Comparison of ENCODE assay signal across 25 cellular contexts in the genomic region with DNA sequence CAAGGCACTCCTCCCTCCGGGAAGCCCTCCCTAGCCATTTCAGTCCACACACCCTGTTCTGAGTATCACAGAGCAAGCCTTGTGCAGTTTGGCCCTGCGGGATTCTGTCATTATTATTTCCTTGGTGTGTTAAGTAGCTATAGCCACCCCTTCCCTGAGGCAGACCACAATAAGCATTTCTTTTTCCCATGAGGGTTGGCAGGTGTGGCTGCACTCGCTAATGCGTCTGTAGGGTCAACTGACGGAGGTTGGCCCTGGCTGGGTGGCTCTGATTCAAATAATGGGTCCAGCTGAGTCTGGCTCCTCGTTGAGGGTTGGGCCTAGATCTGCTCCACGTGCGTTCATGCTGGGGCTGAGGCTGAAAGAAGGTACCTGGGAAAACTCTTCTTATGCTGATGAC. TPM values are rescaled to one million over a fixed set of nuclear protein-coding genes. Genes with fewer than 3 reads are reported as not detected.
DNase-seq lines count a peak whose midpoint lies in the region; FAIRE-seq and TF ChIP-seq lines count a peak whose summit lies in the region.
"Had no signal": no experiment of that assay in that cellular context is flagged by ENCODE, and none has a peak within 500 bp of the region (broad histone marks: within the 10 kb centered on the region; RNA-seq: fewer than 3 reads in every experiment).

No MANE protein-coding gene starts in this region.

- H3K9me3 ChIP-seq in H1 (ENCODE audit: insufficient read depth in 2 of 2, low read depth in 1 of 2, low read length in 1 of 2) (no peaks in the 10 kb centered on the region), osteoblast (ENCODE audit: low read depth, low read length) (no peaks in the 10 kb centered on the region)

- no peaks in the 10 kb centered on the region for H3K27me3 ChIP-seq in H1 (replicated peaks in 1 of 4; ENCODE audit: control insufficient read depth in 3 of 4, extremely low read depth in 1 of 4, insufficient read depth in 3 of 4, low read length in 3 of 4)
- H3K27me3 ChIP-seq in osteoblast (ENCODE audit: insufficient read depth, low read length) = no peaks in the 10 kb centered on the region
- H3K27me3 ChIP-seq: dorsolateral prefrontal cortex, foreskin keratinocyte had no signal

- FAIRE-seq in H1 (lab: Jason Lieb, UNC) = no peak
- FAIRE-seq: D721Med had no signal

- H3K4me3 ChIP-seq in H1 (ENCODE audit: extremely low read depth in 1 of 4, insufficient read depth in 2 of 4, low read depth in 3 of 4, low read length in 4 of 4) (no peak overlapping the region), osteoblast (ENCODE audit: insufficient read depth, low read length) (no peak overlapping the region)
- H3K4me3 ChIP-seq: dorsolateral prefrontal cortex, skin epidermis had no signal

- H3K36me3 ChIP-seq in H1 (ENCODE audit: control insufficient read depth in 2 of 4, insufficient read depth in 4 of 4, low read length in 3 of 4) (no peaks in the 10 kb centered on the region), osteoblast (ENCODE audit: insufficient read depth, low read length) (no peaks in the 10 kb centered on the region)

- peaks cover 0 to 3% (median under 1%) of the 10 kb centered on the region in 4 experiments; a peak in 2 of 7 replicates for H3K4me1 ChIP-seq in H1 (replicated peaks in 1 of 4; ENCODE audit: control insufficient read depth in 3 of 4, insufficient read depth in 4 of 4, low read length in 3 of 4)
- no peaks in the 10 kb centered on the region for H3K4me1 ChIP-seq in osteoblast (ENCODE audit: insufficient read depth, low read length)
- H3K4me1 ChIP-seq: foreskin keratinocyte had no signal

- no peak overlapping the region; the same call in 1 of the 2 replicates for H4K8ac ChIP-seq in H1 (ENCODE audit: extremely low read depth, insufficient read depth, low read length)

- H2BK5ac ChIP-seq in H1 (ENCODE audit: low read depth, low read length) = no peak overlapping the region

- H3K4ac ChIP-seq in H1 (replicated peaks; ENCODE audit: insufficient read length, low read depth, low read length) = no peak overlapping the region

- no peak overlapping the region for H4K91ac ChIP-seq in H1 (replicated peaks; ENCODE audit: insufficient read length, low read length)

- H3K79me1 ChIP-seq in H1 (ENCODE audit: low read depth, low read length) = no peaks in the 10 kb centered on the region

- H2BK12ac ChIP-seq in H1 (ENCODE audit: low read depth, low read length) = no peak overlapping the region

- no peak for TF ChIP-seq EP300 in H1 (IDR thresholded peaks at IDR 0.05; ENCODE audit: borderline replicate concordance in 1 of 2, low read depth in 2 of 2, low read length in 2 of 2)

- TF ChIP-seq POLR2A in H1 (IDR thresholded peaks at IDR 0.05; ENCODE audit: control extremely low read depth in 1 of 2, low read depth in 2 of 2, low read length in 2 of 2) = no peak

- no peaks in the 10 kb centered on the region for H4K20me1 ChIP-seq in H1 (replicated peaks in 1 of 2; ENCODE audit: control insufficient read depth in 1 of 2, insufficient read depth in 2 of 2, low read length in 2 of 2)
- no peaks in the 10 kb centered on the region for H4K20me1 ChIP-seq in osteoblast (ENCODE audit: insufficient read depth, low read length)

- H2AFZ ChIP-seq in H1 (ENCODE audit: low read length) = peak overlapping the region; percentile 55
- H2AFZ ChIP-seq in osteoblast (ENCODE audit: low read length) = no peak overlapping the region

- H3K23ac ChIP-seq in H1 (ENCODE audit: insufficient read length) = no peak overlapping the region

- no peak overlapping the region for H4K5ac ChIP-seq in H1 (ENCODE audit: insufficient read length, low read depth, low read length)

- H2BK120ac ChIP-seq in H1 (replicated peaks; ENCODE audit: low read depth, low read length) = no peak overlapping the region

- no peak overlapping the region for H2BK20ac ChIP-seq in H1 (ENCODE audit: low read length)

- 0 out of 4 replicates have a peak overlapping the region, but pooled peaks of 1 of the 2 experiments have one; percentile 1 for H3K4me2 ChIP-seq in H1 (ENCODE audit: insufficient read depth in 1 of 2, low read depth in 2 of 2, low read length in 2 of 2)
- no peak overlapping the region for H3K4me2 ChIP-seq in osteoblast (ENCODE audit: insufficient read depth, low read length)

- no peak overlapping the region for H2AK5ac ChIP-seq in H1 (ENCODE audit: low read depth, low read length)

- TF ChIP-seq CTCF in H1 (IDR thresholded peaks at IDR 0.05; ENCODE audit: control extremely low read depth in 1 of 3, insufficient read depth in 1 of 3, low read depth in 1 of 3, low read length in 3 of 3) (no peak), osteoblast (IDR thresholded peaks at IDR 0.05; ENCODE audit: extremely low read depth, low read depth, low read length) (no peak)

- H3K18ac ChIP-seq in H1 (ENCODE audit: extremely low read depth, low read length) = 0 out of 2 replicates have a peak overlapping the region, but pooled peaks have one; percentile 27

- no peak overlapping the region for H3K14ac ChIP-seq in H1 (ENCODE audit: insufficient read length)

- H3K56ac ChIP-seq in H1 (replicated peaks; ENCODE audit: insufficient read length, low read depth, low read length) = no peak overlapping the region

- CTCF ChIA-PET in H1 (lab: Charles Lee; ENCODE audit: partially characterized antibody) = interaction anchor here (0.7 to 1.2 kb wide), 3 partner anchors 429 to 1236 kb away, joined by 3 read pairs; no protein-coding TSS in a partner anchor

- H3K23me2 ChIP-seq in H1 (ENCODE audit: low read depth, low read length) = no peaks in the 10 kb centered on the region

- TF ChIP-seq RAD21 in H1 (IDR thresholded peaks at IDR 0.05 in 1 of 2, conservative IDR thresholded peaks at IDR 0.05 in 1 of 2; ENCODE audit: low read depth in 2 of 2, low read length in 2 of 2) = no peak

- H3K79me2 ChIP-seq in H1 (ENCODE audit: control insufficient read depth in 1 of 2, insufficient read depth in 2 of 2, low read length in 2 of 2) (no peaks in the 10 kb centered on the region), osteoblast (ENCODE audit: insufficient read depth, low read length) (no peaks in the 10 kb centered on the region)

- H3K27ac ChIP-seq in H1 (ENCODE audit: low read depth, low read length) = no peak overlapping the region
- no peak overlapping the region for H3K27ac ChIP-seq in osteoblast (ENCODE audit: low read depth, low read length)
- H3K27ac ChIP-seq: dorsolateral prefrontal cortex, epithelial cell of prostate, foreskin keratinocyte, HL-60 had no signal

- 72% methylated on average over 8 of the region's 8 CpGs; no CpG with 5 or more reads in 1 of the 2 experiments for WGBS in H1 (ENCODE audit: extremely low coverage in 1 of 2, insufficient coverage in 1 of 2, insufficient read length in 1 of 2, insufficient replicate concordance in 2 of 2, low coverage in 1 of 2, low lambda C conversion rate in 2 of 2, missing lambda C conversion rate in 1 of 2), 2 experiments

- H3K9ac ChIP-seq in H1 (replicated peaks in 1 of 4; ENCODE audit: extremely low read depth in 1 of 4, low read depth in 3 of 4, low read length in 3 of 4) = 0 out of 7 replicates have a peak overlapping the region, but pooled peaks of 1 of the 4 experiments have one; percentile 37

- DNase-seq in NCI-H1092 treated with DMSO at 0.1 percent for 48 hours (lab: John Stamatoyannopoulos, UW) (peak; percentile 7), NCI-H1092 (lab: John Stamatoyannopoulos, UW) (no peak), NCI-H2107 treated with DMSO at 0.1 percent for 48 hours (lab: John Stamatoyannopoulos, UW; ENCODE audit: unreplicated experiment) (peak; percentile 86), H1 (ENCODE audit: low read depth in 1 of 2, low spot score in 2 of 2) (no peak), osteoblast (ENCODE audit: insufficient read length, low spot score, missing footprints) (peak; percentile 55), A172 (ENCODE audit: low spot score) (no peak), activated gamma-delta T cell (lab: John Stamatoyannopoulos, UW) (no peak), T-helper 1 cell (no peak)
- DNase-seq: 8988T; activated CD4-positive, alpha-beta T cell treated with anti-CD3 and anti-CD28 coated beads, Interleukin-2, amount 50 U/mL, for 4 hours; activated T-cell treated with anti-CD3 and anti-CD28 coated beads for 4 hours; amniotic stem cell; caudate nucleus; dorsolateral prefrontal cortex; foreskin keratinocyte; GDM1; HFFc6; mesenchymal stem cell; naive thymus-derived CD8-positive, alpha-beta T cell; NCI-H345 had no signal

- POLR2A ChIA-PET in H1 (lab: Charles Lee; ENCODE audit: partially characterized antibody) = interaction anchor here (0.8 kb wide), 1 partner anchor 23 kb away, joined by 3 read pairs; the partner anchor contains the start of genes ARHGAP1 and ZNF408

- no peak overlapping the region for H2BK15ac ChIP-seq in H1 (ENCODE audit: low read length)

RNA-seq across cellular contexts. Expression of gene F2, which starts 5.1 kb away (rescaled TPM):
- total RNA-seq in H1 (2021; fragmentation: NEBNext Ultra II Directional; extraction: Animal tissue kit (Norgen Biotek cat#: 25700)) = not detected in 2 replicates
- 0.11 and 0.25 TPM in 2 replicates for polyA plus RNA-seq in H1 (2011; rRNA removed)
- polyA plus RNA-seq in H1 (2011; cell fraction: cytosol; rRNA removed) = 0.25 TPM
- 0.74 TPM for polyA plus RNA-seq in H1 (2011; cell fraction: nucleus; rRNA removed)
- polyA plus RNA-seq in H1 (2012, experiment 1 of 2) = 0.13 to 0.25 TPM (median 0.19 TPM) in 3 of 4 replicates, not detected in the other
- 0.13 TPM for polyA plus RNA-seq in H1 (2012, experiment 2 of 2)
- polyA plus RNA-seq in H1 (2013, experiment 1 of 2) = 0.02 TPM
- 0.06 TPM for polyA plus RNA-seq in H1 (2013, experiment 2 of 2)
- 0.28 TPM in 1 of 2 replicates, not detected in the other for polyA minus RNA-seq in H1 (2011; rRNA and poly(A)+ RNA removed)
- not detected for polyA minus RNA-seq in H1 (2011; cell fraction: cytosol; rRNA and poly(A)+ RNA removed)
- not detected for polyA minus RNA-seq in H1 (2011; cell fraction: nucleus; rRNA and poly(A)+ RNA removed)
- not detected in 2 replicates for total RNA-seq in osteoblast
- total RNA-seq in A172 (2014; rRNA removed; shearing (Covaris generic)) = not detected in 2 replicates
- total RNA-seq: foreskin keratinocyte; HFFc6; naive thymus-derived CD8-positive, alpha-beta T cell had no signal
- polyA plus RNA-seq: foreskin keratinocyte; IgD-negative memory B cell; naive thymus-derived CD8-positive, alpha-beta T cell had no signal

RNA-seq across cellular contexts. Expression of gene ZNF408, which starts 23.3 kb away (rescaled TPM):
- total RNA-seq in H1 (2021; fragmentation: NEBNext Ultra II Directional; extraction: Animal tissue kit (Norgen Biotek cat#: 25700)) = 10.7 and 11.0 TPM in 2 replicates
- 11.0 and 16.9 TPM in 2 replicates for polyA plus RNA-seq in H1 (2011; rRNA removed)
- polyA plus RNA-seq in H1 (2011; cell fraction: cytosol; rRNA removed) = 10.9 TPM
- 15.5 TPM for polyA plus RNA-seq in H1 (2011; cell fraction: nucleus; rRNA removed)
- polyA plus RNA-seq in H1 (2012, experiment 1 of 2) = 6.9 to 10.3 TPM (median 9.8 TPM) in 4 replicates
- polyA plus RNA-seq in H1 (2012, experiment 2 of 2) = 10.6 TPM
- 6.4 TPM for polyA plus RNA-seq in H1 (2013, experiment 1 of 2)
- 5.3 TPM for polyA plus RNA-seq in H1 (2013, experiment 2 of 2)
- 6.8 and 9.3 TPM in 2 replicates for polyA minus RNA-seq in H1 (2011; rRNA and poly(A)+ RNA removed)
- 12.5 TPM for polyA minus RNA-seq in H1 (2011; cell fraction: cytosol; rRNA and poly(A)+ RNA removed)
- 14.9 TPM for polyA minus RNA-seq in H1 (2011; cell fraction: nucleus; rRNA and poly(A)+ RNA removed)
- 16.2 and 16.3 TPM in 2 replicates for total RNA-seq in osteoblast
- total RNA-seq in A172 (2014; rRNA removed; shearing (Covaris generic)) = 7.9 and 14.2 TPM in 2 replicates

RNA-seq across cellular contexts. Expression of gene ARHGAP1, which starts 23.7 kb away (rescaled TPM):
- total RNA-seq in H1 (2021; fragmentation: NEBNext Ultra II Directional; extraction: Animal tissue kit (Norgen Biotek cat#: 25700)) = 58.8 and 63.3 TPM in 2 replicates
- 28.6 and 42.8 TPM in 2 replicates for polyA plus RNA-seq in H1 (2011; rRNA removed)
- 16.2 TPM for polyA plus RNA-seq in H1 (2011; cell fraction: cytosol; rRNA removed)
- polyA plus RNA-seq in H1 (2011; cell fraction: nucleus; rRNA removed) = 26.4 TPM
- 38.9 to 44.5 TPM (median 42.1 TPM) in 4 replicates for polyA plus RNA-seq in H1 (2012, experiment 1 of 2)
- polyA plus RNA-seq in H1 (2012, experiment 2 of 2) = 55.2 TPM
- polyA plus RNA-seq in H1 (2013, experiment 1 of 2) = 33.1 TPM
- 31.8 TPM for polyA plus RNA-seq in H1 (2013, experiment 2 of 2)
- polyA minus RNA-seq in H1 (2011; rRNA and poly(A)+ RNA removed) = 61.4 and 84.5 TPM in 2 replicates
- 34.3 TPM for polyA minus RNA-seq in H1 (2011; cell fraction: cytosol; rRNA and poly(A)+ RNA removed)
- polyA minus RNA-seq in H1 (2011; cell fraction: nucleus; rRNA and poly(A)+ RNA removed) = 22.8 TPM
- 88.3 and 100 TPM in 2 replicates for total RNA-seq in osteoblast
- total RNA-seq in A172 (2014; rRNA removed; shearing (Covaris generic)) = 44.0 and 47.6 TPM in 2 replicates

Comparison
In these comparisons a context has a peak if more than half of its experiments do, and no peak if none do; other contexts are left out.
1. DNase-seq: peak in NCI-H1092 treated with DMSO at 0.1 percent for 48 hours (single experiment), NCI-H2107 treated with DMSO at 0.1 percent for 48 hours (single experiment) and osteoblast (single experiment); none in NCI-H1092 (single experiment), H1 (0 of 2), A172 (single experiment), activated gamma-delta T cell (single experiment) and T-helper 1 cell (0 of 5).